ENCODE assay signal across 16 cellular contexts in genomic region chr3:186960327-186960726, GRCh38. TPM values are rescaled to one million over a fixed set of nuclear protein-coding genes. Genes with fewer than 3 reads are reported as not detected.
DNase-seq lines count a peak whose midpoint lies in the region; ATAC-seq and TF ChIP-seq lines count a peak whose summit lies in the region.
"Had no signal": no experiment of that assay in that cellular context is flagged by ENCODE, and none has a peak within 500 bp of the region (broad histone marks: within the 10 kb centered on the region; RNA-seq: fewer than 3 reads in every experiment).

No MANE protein-coding gene starts in this region.

- H3K4me1 ChIP-seq in H9 (ENCODE audit: insufficient read depth, low read length) = peaks cover 14% of the 10 kb centered on the region; the same call in 1 of the 2 replicates
- H3K4me1 ChIP-seq in ascending aorta = peaks cover 9 to 29% of the 10 kb centered on the region in 2 donors
- H3K4me1 ChIP-seq: sigmoid colon had no signal

- no peak overlapping the region for H3K4me3 ChIP-seq in ascending aorta
- H3K4me3 ChIP-seq: gastrocnemius medialis, sigmoid colon had no signal

- no peak overlapping the region for H4K8ac ChIP-seq in H9 (replicated peaks; ENCODE audit: insufficient read length, low read depth, low read length)

- H3K56ac ChIP-seq in H9 (ENCODE audit: insufficient read length, low read depth, low read length) = no peak overlapping the region

- H3K9ac ChIP-seq in H9 (ENCODE audit: extremely low read depth, insufficient read length, low read length) = no peak overlapping the region

- no CpG with 5 or more reads among the region's 4 CpGs for WGBS in H9 (ENCODE audit: extremely low coverage, insufficient read length, low lambda C conversion rate)

- H2AK5ac ChIP-seq in H9 (ENCODE audit: insufficient read length, low read length) = no peak overlapping the region

- intact Hi-C loops in activated T-helper 2 cell treated with anti-CD3 and anti-CD28 coated beads, Interferon-gamma antibody, Interleukin-2, Interleukin-4, amounts not matched to agents 10 μg/mL and 5 μg/mL and 100 μg/mL, durations not matched to agents 14 hours and 24 hours and 36 hours (cut with micrococcal nuclease) = no loop called here
- intact Hi-C loops in natural killer cell (cut with micrococcal nuclease) (no loop called here), ascending aorta (cut with DNase I) (no loop called here)

- no peak overlapping the region for H4K91ac ChIP-seq in H9 (ENCODE audit: insufficient read length, low read depth, low read length)

- H2BK12ac ChIP-seq in H9 (ENCODE audit: insufficient read length, low read depth, low read length) = no peak overlapping the region

- no peak overlapping the region for H3K4ac ChIP-seq in H9 (ENCODE audit: low read depth, low read length)

- no peak for DNase-seq in activated T-cell treated with anti-CD3 and anti-CD28 coated beads, Interleukin-2, amount 50 U/mL, for 72 hours
- no peak for DNase-seq in activated T-cell treated with anti-CD3 and anti-CD28 coated beads, Interleukin-2, amount 50 U/mL, for 4 hours
- DNase-seq in H9 = no peak
- DNase-seq in activated T-helper 2 cell treated with anti-CD3 and anti-CD28 coated beads, Interferon-gamma antibody, Interleukin-2, Interleukin-4, amounts not matched to agents 10 μg/mL and 5 μg/mL and 100 μg/mL, durations not matched to agents 14 hours and 24 hours and 36 hours (ENCODE audit: low spot score) = no peak
- DNase-seq in natural killer cell = no peak
- DNase-seq in ascending aorta (ENCODE audit: low spot score in 2 of 2) = no peak
- DNase-seq: activated gamma-delta T cell; gastrocnemius medialis; left colon; NCI-H1930; NCI-H510A; sigmoid colon; stimulated activated CD4-positive, alpha-beta T cell treated with anti-CD3 and anti-CD28 coated beads, Interleukin-1b, Interleukin-23, amount 100 ng/mL, for 48 hours had no signal

- no peaks in the 10 kb centered on the region for H3K79me1 ChIP-seq in H9 (ENCODE audit: insufficient read depth, low read depth, low read length, poor library complexity, severe bottlenecking)

- H3K79me2 ChIP-seq in H9 (ENCODE audit: insufficient read depth, low read length) = no peaks in the 10 kb centered on the region; the same call in 1 of the 2 replicates

- H2BK20ac ChIP-seq in H9 (ENCODE audit: low read depth, low read length, poor library complexity, severe bottlenecking) = no peak overlapping the region

- no peak overlapping the region for H2AFZ ChIP-seq in H9 (ENCODE audit: low read length)

- no peak overlapping the region for H4K5ac ChIP-seq in H9 (ENCODE audit: insufficient read length, low read depth, low read length)

- H3K36me3 ChIP-seq in ascending aorta = peaks cover 3 to 15% of the 10 kb centered on the region in 2 donors
- H3K36me3 ChIP-seq: sigmoid colon had no signal

- H3K23ac ChIP-seq in H9 (ENCODE audit: insufficient read length, low read depth, low read length) = no peak overlapping the region

- H3K18ac ChIP-seq in H9 (ENCODE audit: insufficient read length, low read depth, low read length) = no peak overlapping the region

- no peaks in the 10 kb centered on the region for H4K20me1 ChIP-seq in H9 (ENCODE audit: control insufficient read depth, insufficient read depth, insufficient read length)

- no peak overlapping the region for H3K27ac ChIP-seq in H9 (ENCODE audit: insufficient read length, low read depth, low read length)
- H3K27ac ChIP-seq in ascending aorta = no peak overlapping the region
- H3K27ac ChIP-seq: epithelial cell of prostate, gastrocnemius medialis, sigmoid colon had no signal

- no peak for ATAC-seq in activated T-cell treated with anti-CD3 and anti-CD28 coated beads, Interleukin-2, amount 50 U/mL, for 72 hours (replicated peaks in 1 of 2)
- ATAC-seq in activated T-cell treated with anti-CD3 and anti-CD28 coated beads, Interleukin-2, amount 50 U/mL, for 4 hours = no peak
- ATAC-seq in natural killer cell (peak in 2 of 3 donors; percentile 15 to 23), HG03442 (IDR thresholded peaks at IDR 0.05; ENCODE audit: unreplicated experiment) (no peak), HG03520 (IDR thresholded peaks at IDR 0.05; ENCODE audit: unreplicated experiment) (no peak)
- ATAC-seq: gastrocnemius medialis, left colon had no signal

- no peak overlapping the region for H3T11ph ChIP-seq in H9 (ENCODE audit: low read length)

- no peak for TF ChIP-seq CTCF in H9 (conservative IDR thresholded peaks at IDR 0.05)
- TF ChIP-seq CTCF in natural killer cell (IDR thresholded peaks at IDR 0.05) = no peak
- TF ChIP-seq CTCF in ascending aorta (IDR thresholded peaks at IDR 0.05) = no peak

- no peak overlapping the region for H2BK120ac ChIP-seq in H9 (ENCODE audit: low read depth, low read length, poor library complexity, severe bottlenecking)

- H3K9me3 ChIP-seq in H9 (ENCODE audit: control insufficient read depth, low read depth, low read length) = no peaks in the 10 kb centered on the region
- H3K9me3 ChIP-seq in ascending aorta = no peaks in the 10 kb centered on the region
- H3K9me3 ChIP-seq: gastrocnemius medialis, sigmoid colon had no signal

- H3K36me3 Mint-ChIP-seq in activated T-cell treated with anti-CD3 and anti-CD28 coated beads, Interleukin-2, amount 50 U/mL, for 72 hours (ENCODE audit: insufficient read depth in 2 of 2) = peaks cover 8 to 24% of the 10 kb centered on the region in 2 donors
- H3K36me3 Mint-ChIP-seq in activated T-cell treated with anti-CD3 and anti-CD28 coated beads, Interleukin-2, amount 50 U/mL, for 4 hours (ENCODE audit: insufficient read depth) = peaks cover 30% of the 10 kb centered on the region
- H3K36me3 Mint-ChIP-seq in H9 (ENCODE audit: insufficient read depth in 1 of 3, low read depth in 3 of 3) (peaks cover 3 to 35% (median 17%) of the 10 kb centered on the region in 3 experiments), natural killer cell (no peaks in the 10 kb centered on the region)
- H3K36me3 Mint-ChIP-seq in activated T-helper 2 cell treated with anti-CD3 and anti-CD28 coated beads, Interferon-gamma antibody, Interleukin-2, Interleukin-4, amounts not matched to agents 10 μg/mL and 5 μg/mL and 100 μg/mL, durations not matched to agents 14 hours and 24 hours and 36 hours (ENCODE audit: low read depth) = peaks cover 51% of the 10 kb centered on the region

- no peaks in the 10 kb centered on the region for H3K9me3 Mint-ChIP-seq in activated T-cell treated with anti-CD3 and anti-CD28 coated beads, Interleukin-2, amount 50 U/mL, for 72 hours
- no peaks in the 10 kb centered on the region for H3K9me3 Mint-ChIP-seq in activated T-cell treated with anti-CD3 and anti-CD28 coated beads, Interleukin-2, amount 50 U/mL, for 4 hours
- no peaks in the 10 kb centered on the region for H3K9me3 Mint-ChIP-seq in H9
- no peaks in the 10 kb centered on the region for H3K9me3 Mint-ChIP-seq in activated T-helper 2 cell treated with anti-CD3 and anti-CD28 coated beads, Interferon-gamma antibody, Interleukin-2, Interleukin-4, amounts not matched to agents 10 μg/mL and 5 μg/mL and 100 μg/mL, durations not matched to agents 14 hours and 24 hours and 36 hours
- H3K9me3 Mint-ChIP-seq in natural killer cell = no peaks in the 10 kb centered on the region

- no peaks in the 10 kb centered on the region for H3K27me3 Mint-ChIP-seq in activated T-cell treated with anti-CD3 and anti-CD28 coated beads, Interleukin-2, amount 50 U/mL, for 72 hours (ENCODE audit: low read depth)
- H3K27me3 Mint-ChIP-seq in activated T-cell treated with anti-CD3 and anti-CD28 coated beads, Interleukin-2, amount 50 U/mL, for 4 hours (ENCODE audit: low read depth) = no peaks in the 10 kb centered on the region
- no peaks in the 10 kb centered on the region for H3K27me3 Mint-ChIP-seq in H9 (ENCODE audit: low read depth)
- no peaks in the 10 kb centered on the region for H3K27me3 Mint-ChIP-seq in activated T-helper 2 cell treated with anti-CD3 and anti-CD28 coated beads, Interferon-gamma antibody, Interleukin-2, Interleukin-4, amounts not matched to agents 10 μg/mL and 5 μg/mL and 100 μg/mL, durations not matched to agents 14 hours and 24 hours and 36 hours (ENCODE audit: low read depth)
- no peaks in the 10 kb centered on the region for H3K27me3 Mint-ChIP-seq in natural killer cell (ENCODE audit: low read depth in 2 of 2)

- no peaks in the 10 kb centered on the region for H3K23me2 ChIP-seq in H9 (ENCODE audit: insufficient read length, low read depth, low read length, poor library complexity, severe bottlenecking)

- no peak overlapping the region for H2BK15ac ChIP-seq in H9 (ENCODE audit: low read depth, low read length)

- H3K4me1 Mint-ChIP-seq in activated T-cell treated with anti-CD3 and anti-CD28 coated beads, Interleukin-2, amount 50 U/mL, for 72 hours (ENCODE audit: low read depth) = peaks cover 60% of the 10 kb centered on the region
- peaks cover 74% of the 10 kb centered on the region for H3K4me1 Mint-ChIP-seq in activated T-cell treated with anti-CD3 and anti-CD28 coated beads, Interleukin-2, amount 50 U/mL, for 4 hours (ENCODE audit: low read depth)
- H3K4me1 Mint-ChIP-seq in H9 (peaks cover 67 to 68% of the 10 kb centered on the region in 2 experiments), natural killer cell (peaks cover 56 to 61% of the 10 kb centered on the region in 2 donors)
- peaks cover 24% of the 10 kb centered on the region for H3K4me1 Mint-ChIP-seq in activated T-helper 2 cell treated with anti-CD3 and anti-CD28 coated beads, Interferon-gamma antibody, Interleukin-2, Interleukin-4, amounts not matched to agents 10 μg/mL and 5 μg/mL and 100 μg/mL, durations not matched to agents 14 hours and 24 hours and 36 hours (ENCODE audit: low read depth)

- H3K27me3 ChIP-seq in H9 (ENCODE audit: insufficient read depth, low read length) (no peaks in the 10 kb centered on the region), ascending aorta (no peaks in the 10 kb centered on the region)
- H3K27me3 ChIP-seq: gastrocnemius medialis, sigmoid colon had no signal

- peak overlapping the region; percentile 2 for H3K27ac Mint-ChIP-seq in activated T-cell treated with anti-CD3 and anti-CD28 coated beads, Interleukin-2, amount 50 U/mL, for 72 hours
- H3K27ac Mint-ChIP-seq in H9 = peak overlapping the region in 2 of 3 experiments; percentile 7 to 13; a peak in 3 of 7 replicates
- peak overlapping the region; percentile 13 for H3K27ac Mint-ChIP-seq in activated T-helper 2 cell treated with anti-CD3 and anti-CD28 coated beads, Interferon-gamma antibody, Interleukin-2, Interleukin-4, amounts not matched to agents 10 μg/mL and 5 μg/mL and 100 μg/mL, durations not matched to agents 14 hours and 24 hours and 36 hours
- peak overlapping the region; percentile 77 to 81 for H3K27ac Mint-ChIP-seq in natural killer cell

- H3K4me3 Mint-ChIP-seq in activated T-cell treated with anti-CD3 and anti-CD28 coated beads, Interleukin-2, amount 50 U/mL, for 72 hours = no peak overlapping the region
- no peak overlapping the region for H3K4me3 Mint-ChIP-seq in activated T-cell treated with anti-CD3 and anti-CD28 coated beads, Interleukin-2, amount 50 U/mL, for 4 hours
- H3K4me3 Mint-ChIP-seq in H9 (no peak overlapping the region), natural killer cell (peak overlapping the region; percentile 60)
- H3K4me3 Mint-ChIP-seq in activated T-helper 2 cell treated with anti-CD3 and anti-CD28 coated beads, Interferon-gamma antibody, Interleukin-2, Interleukin-4, amounts not matched to agents 10 μg/mL and 5 μg/mL and 100 μg/mL, durations not matched to agents 14 hours and 24 hours and 36 hours (ENCODE audit: low read depth) = no peak overlapping the region

- no peak overlapping the region for H3K4me2 ChIP-seq in H9 (ENCODE audit: insufficient read depth, insufficient read length, low read length)

- H3K14ac ChIP-seq in H9 (ENCODE audit: insufficient read depth, low read length) = no peak overlapping the region

- H2BK5ac ChIP-seq in H9 (ENCODE audit: insufficient read length, low read length) = no peak overlapping the region

RNA-seq across cellular contexts. Expression of gene ST6GAL1, which starts 30.0 kb away (rescaled TPM):
- total RNA-seq in activated T-cell treated with anti-CD3 and anti-CD28 coated beads, Interleukin-2, amount 50 U/mL, for 72 hours = 100 to 1,000 TPM in 1 of 2 donors, 10 to 100 TPM in 1; 98.1 to 104 TPM
- total RNA-seq in activated T-cell treated with anti-CD3 and anti-CD28 coated beads, Interleukin-2, amount 50 U/mL, for 4 hours = 100 to 1,000 TPM; 105 to 116 (median 112) TPM
- total RNA-seq in H9 (2021) (139 and 141 TPM in 2 replicates), natural killer cell (100 to 1,000 TPM; 121 to 182 (median 146) TPM), ascending aorta (59.9 TPM)
- total RNA-seq in activated T-helper 2 cell treated with anti-CD3 and anti-CD28 coated beads, Interferon-gamma antibody, Interleukin-2, Interleukin-4, amounts not matched to agents 10 μg/mL and 5 μg/mL and 100 μg/mL, durations not matched to agents 14 hours and 24 hours and 36 hours = 78.1 and 85.9 TPM in 2 replicates

Comparison
In these comparisons a context has a peak if more than half of its experiments do, and no peak if none do; other contexts are left out.
1. ATAC-seq: peak in natural killer cell (2 of 3); none in activated T-cell treated with anti-CD3 and anti-CD28 coated beads, Interleukin-2, amount 50 U/mL, for 72 hours (0 of 2), activated T-cell treated with anti-CD3 and anti-CD28 coated beads, Interleukin-2, amount 50 U/mL, for 4 hours (0 of 2), HG03442 (single experiment) and HG03520 (single experiment).
2. H3K27ac Mint-ChIP-seq: peak in every context shown above with its lines; median percentile 79 in natural killer cell; 13 in activated T-helper 2 cell treated with anti-CD3 and anti-CD28 coated beads, Interferon-gamma antibody, Interleukin-2, Interleukin-4, amounts not matched to agents 10 μg/mL and 5 μg/mL and 100 μg/mL, durations not matched to agents 14 hours and 24 hours and 36 hours; 10 in H9; 2 in activated T-cell treated with anti-CD3 and anti-CD28 coated beads, Interleukin-2, amount 50 U/mL, for 72 hours.